Comparison of ENCODE assay signal across 8 cellular contexts in the genomic region with DNA sequence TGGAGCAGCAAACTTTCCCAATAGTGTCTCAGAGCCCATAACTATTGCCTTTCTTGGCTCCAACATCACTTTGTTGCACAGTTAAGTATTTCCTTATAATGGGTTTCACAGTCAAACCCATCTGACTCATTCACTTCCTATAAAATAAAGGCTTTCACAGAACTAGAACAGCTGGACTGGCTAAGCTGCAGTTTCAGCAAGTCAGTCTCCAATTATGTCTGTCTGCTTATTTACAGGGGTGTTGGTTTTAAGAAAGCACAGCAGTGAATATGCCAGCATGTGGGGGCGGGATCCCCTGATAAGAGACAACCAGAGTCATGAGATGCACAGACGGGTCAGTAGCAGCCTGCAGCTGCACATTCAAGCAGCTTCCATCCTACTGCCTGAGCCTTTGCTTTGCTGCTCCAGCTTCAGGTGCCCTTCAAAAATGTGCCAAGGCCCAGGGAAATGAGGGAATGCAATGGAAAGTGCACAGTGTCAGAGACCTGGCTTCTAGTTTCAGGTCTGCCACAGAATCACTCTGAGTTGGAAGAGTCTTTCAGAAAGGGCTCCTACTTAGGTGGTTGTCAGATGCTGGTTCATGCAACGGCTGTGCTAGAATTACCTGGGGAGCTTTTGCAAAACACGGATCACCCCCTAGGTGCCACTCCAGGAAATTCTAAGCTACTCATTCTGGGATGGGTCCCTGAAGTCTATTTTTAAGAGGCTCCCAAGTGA. TPM values are rescaled to one million over a fixed set of nuclear protein-coding genes. Genes with fewer than 3 reads are reported as not detected.
A peak's percentile ranks its signal among the peaks of the same experiment; 100 is the strongest.
DNase-seq lines count a peak whose midpoint lies in the region; TF ChIP-seq lines count a peak whose summit lies in the region.

No MANE protein-coding gene starts in this region.

- H3F3A ChIP-seq in MM.1S (ENCODE audit: insufficient read depth, low read length) = no peaks in the 10 kb centered on the region

- WGBS in spleen, 5 donors = 80 to 96% (median 88%) methylated on average over 2 to 4 of the region's 4 CpGs
- 81 to 90% methylated on average over 4 of the region's 4 CpGs for WGBS in thyroid gland, 2 donors

- no peaks in the 10 kb centered on the region for H3K79me2 ChIP-seq in MM.1S (ENCODE audit: low read length)

- H3K36me3 ChIP-seq in spleen (peaks cover 2 to 100% (median 88%) of the 10 kb centered on the region in 6 donors), thyroid gland (peaks cover 45 to 59% of the 10 kb centered on the region in 2 donors), MM.1S (replicated peaks; ENCODE audit: insufficient read depth, low read length) (no peaks in the 10 kb centered on the region; the same call in 1 of the 2 replicates)

- H3K36me3 Mint-ChIP-seq in brain = peaks cover 89% of the 10 kb centered on the region

- no peaks in the 10 kb centered on the region for H3K27me3 Mint-ChIP-seq in brain

- no peaks in the 10 kb centered on the region for H4K20me1 ChIP-seq in MM.1S (ENCODE audit: insufficient read depth, low read length)

- no peak for TF ChIP-seq CTCF in brain (conservative IDR thresholded peaks at IDR 0.05)
- TF ChIP-seq CTCF in spleen (IDR thresholded peaks at IDR 0.05 in 8 of 11, conservative IDR thresholded peaks at IDR 0.05 in 3 of 11) = no peak
- no peak for TF ChIP-seq CTCF in thyroid gland (IDR thresholded peaks at IDR 0.05)
- TF ChIP-seq CTCF in MM.1S (IDR thresholded peaks at IDR 0.05; ENCODE audit: low read length) = no peak

- TF ChIP-seq POLR2A in spleen (IDR thresholded peaks at IDR 0.05) = no peak
- TF ChIP-seq POLR2A in thyroid gland (IDR thresholded peaks at IDR 0.05) = no peak

- no peak overlapping the region for H2AFZ ChIP-seq in MM.1S (ENCODE audit: low read length)

- H3K9ac ChIP-seq in MM.1S (ENCODE audit: low read length) = no peak overlapping the region

- H3K27ac ChIP-seq in spleen = peak overlapping the region in 4 of 8 donors; percentile 24 to 53 (median 27)
- H3K27ac ChIP-seq in thyroid gland = no peak overlapping the region
- H3K27ac ChIP-seq in MM.1S (ENCODE audit: low read length) = no peak overlapping the region

- peak; percentile 81 for DNase-seq in AG08395 (ENCODE audit: low spot score)
- peak; percentile 55 for DNase-seq in M059J (ENCODE audit: low read depth)
- peak; percentile 55 to 88 for DNase-seq in lung microvascular endothelial cell (ENCODE audit: low read depth in 2 of 2)
- no peak for DNase-seq in spleen
- DNase-seq in thyroid gland = no peak
- no peak for DNase-seq in MM.1S
- no peak for DNase-seq in DMS53 treated with DMSO at 0.1 percent for 48 hours (lab: John Stamatoyannopoulos, UW; ENCODE audit: unreplicated experiment)

- H3K4me1 Mint-ChIP-seq in brain = peaks cover 15% of the 10 kb centered on the region

- H3K4me2 ChIP-seq in MM.1S (ENCODE audit: low read depth, low read length) = no peak overlapping the region

- H3K27ac Mint-ChIP-seq in brain = peak overlapping the region in 3 of 5 experiments; percentile 47 to 87 (median 58)

- H3K4me1 ChIP-seq in spleen (peaks cover 0 to 22% (median 7%) of the 10 kb centered on the region in 6 donors), thyroid gland (peaks cover 0 to 11% of the 10 kb centered on the region in 2 donors), MM.1S (ENCODE audit: low read length) (peaks cover 15% of the 10 kb centered on the region; the same call in 1 of the 2 replicates)

- H3K4me3 Mint-ChIP-seq in brain = no peak overlapping the region

- no peaks in the 10 kb centered on the region for H3K9me3 Mint-ChIP-seq in brain

- H3K9me2 ChIP-seq in MM.1S (replicated peaks; ENCODE audit: insufficient read depth, low read length) = no peaks in the 10 kb centered on the region

- intact Hi-C loops in spleen (cut with DNase I; ENCODE audit: low total_unique reads) (loop anchor here (10.0 kb wide), 2 partner anchors 65 to 145 kb away; a partner anchor contains a TSS), thyroid gland (cut with DNase I) (loop anchor here (10.0 kb wide), 1 partner anchor 145 kb away; a partner anchor contains a TSS)

- no peaks in the 10 kb centered on the region for H3K27me3 ChIP-seq in spleen (replicated peaks in 1 of 7)
- H3K27me3 ChIP-seq in thyroid gland = no peaks in the 10 kb centered on the region
- no peaks in the 10 kb centered on the region for H3K27me3 ChIP-seq in MM.1S (replicated peaks; ENCODE audit: insufficient read depth, low read length)

- H3K4me3 ChIP-seq in spleen = no peak overlapping the region
- no peak overlapping the region for H3K4me3 ChIP-seq in thyroid gland (replicated peaks in 1 of 3)
- no peak overlapping the region for H3K4me3 ChIP-seq in MM.1S (ENCODE audit: low read length)

- H3K9me3 ChIP-seq in spleen (no peaks in the 10 kb centered on the region), thyroid gland (no peaks in the 10 kb centered on the region), MM.1S (replicated peaks; ENCODE audit: insufficient read depth, low read length) (no peaks in the 10 kb centered on the region)

RNA-seq across cellular contexts. Expression of a gene that starts 24.8 kb away (rescaled TPM):
- total RNA-seq in M059J (2014; rRNA removed; shearing (Covaris generic)) = 9.0 and 11.9 TPM in 2 replicates
- polyA plus RNA-seq in brain (ENCODE audit: insufficient read depth, low read depth, low replicate concordance) (28.4 TPM), spleen (1 to 10 TPM; 3.6 to 9.0 (median 4.4) TPM)
- total RNA-seq in lung microvascular endothelial cell (8.5 and 12.9 TPM in 2 replicates), spleen (10 to 100 TPM; 20.1 to 38.4 (median 26.7) TPM), thyroid gland (10 to 100 TPM; 13.6 to 24.6 (median 22.4) TPM)

RNA-seq across cellular contexts. Expression of a gene that starts 38.6 kb away (rescaled TPM):
- 68.7 and 94.8 TPM in 2 replicates for total RNA-seq in M059J (2014; rRNA removed; shearing (Covaris generic))
- polyA plus RNA-seq in brain (ENCODE audit: insufficient read depth, low read depth, low replicate concordance) (51.4 TPM), spleen (10 to 100 TPM in 1 of 3 donors, 1 to 10 TPM in 2; 4.3 to 14.1 (median 5.6) TPM)
- total RNA-seq in lung microvascular endothelial cell (20.0 and 21.1 TPM in 2 replicates), spleen (10 to 100 TPM in 6 of 7 donors, 1 to 10 TPM in 1; 9.9 to 24.6 (median 12.5) TPM), thyroid gland (100 to 1,000 TPM in 2 of 4 donors, 10 to 100 TPM in 2; 32.6 to 158 (median 101) TPM)

RNA-seq across cellular contexts. Expression of a gene that starts 53.5 kb away (rescaled TPM):
- total RNA-seq in M059J (2014; rRNA removed; shearing (Covaris generic)) = 0.07 TPM in 1 of 2 replicates, not detected in the other
- polyA plus RNA-seq in brain (ENCODE audit: insufficient read depth, low read depth, low replicate concordance) (75.9 TPM), spleen (under 1 TPM in 2 of 3 donors, not detected in 1; 0.29 to 0.33 TPM)
- total RNA-seq in lung microvascular endothelial cell (not detected in 2 replicates), spleen (under 1 TPM in 1 of 7 donors, not detected in 6; 0.32 TPM), thyroid gland (not detected)

Comparison
In these comparisons a context has a peak if more than half of its experiments do, and no peak if none do; other contexts are left out.
1. DNase-seq: peak in AG08395 (single experiment), M059J (single experiment) and lung microvascular endothelial cell (2 of 2); none in spleen (single experiment), thyroid gland (0 of 2), MM.1S (single experiment) and DMS53 treated with DMSO at 0.1 percent for 48 hours (single experiment).